13 cellular contexts compared by ENCODE assay signal in genomic region chr10:633279-634245, GRCh38. TPM values are rescaled to one million over a fixed set of nuclear protein-coding genes. Genes with fewer than 3 reads are reported as not detected.
DNase-seq lines count a peak whose midpoint lies in the region; ATAC-seq, FAIRE-seq and TF ChIP-seq lines count a peak whose summit lies in the region.
"Had no signal": no experiment of that assay in that cellular context is flagged by ENCODE, and none has a peak within 500 bp of the region (broad histone marks: within the 10 kb centered on the region; RNA-seq: fewer than 3 reads in every experiment).

No MANE protein-coding gene starts in this region.

- H3K27me3 ChIP-seq in GM23338 (ENCODE audit: insufficient read depth) (no peaks in the 10 kb centered on the region), HepG2 (ENCODE audit: control insufficient read depth in 1 of 2, insufficient read depth in 2 of 2, low read length in 2 of 2) (no peaks in the 10 kb centered on the region), spleen (replicated peaks in 1 of 7) (peaks cover 0 to 62% (median 8%) of the 10 kb centered on the region in 7 donors), PC-3 (ENCODE audit: low read length) (no peaks in the 10 kb centered on the region)
- H3K27me3 ChIP-seq: uterus had no signal

- DNase-seq in GM23338 (ENCODE audit: low spot score) (no peak), caudate nucleus (lab: John Stamatoyannopoulos, UW) (peak in 2 of 61 donors; percentile 40 to 46), HepG2 (ENCODE audit: low spot score) (peak; percentile 33), spleen (peak; percentile 59), EL (no peak), PC-3 (no peak)
- DNase-seq: activated naive CD4-positive, alpha-beta T cell treated with Interleukin-2 at 50 U/mL for 16 hours; uterus had no signal

- TF ChIP-seq CTCF in GM23338 (conservative IDR thresholded peaks at IDR 0.05; ENCODE audit: low read depth in 2 of 2): no peak
- peak; percentile 15; the same call in 1 of the 2 replicates for TF ChIP-seq CTCF in HepG2 (CRISPR knock-in tag; IDR thresholded peaks at IDR 0.05)
- no peak for TF ChIP-seq CTCF in spleen (IDR thresholded peaks at IDR 0.05 in 8 of 11, conservative IDR thresholded peaks at IDR 0.05 in 3 of 11)
- TF ChIP-seq CTCF in PC-3 (conservative IDR thresholded peaks at IDR 0.05; ENCODE audit: low read depth, low read length): no peak

- H4K20me1 ChIP-seq in GM23338 (replicated peaks; ENCODE audit: insufficient read depth) (peaks cover 31% of the 10 kb centered on the region), HepG2 (ENCODE audit: insufficient read depth, low read length) (no peaks in the 10 kb centered on the region), PC-3 (ENCODE audit: low read length) (no peaks in the 10 kb centered on the region)

- H3K9me2 ChIP-seq in GM23338 (ENCODE audit: insufficient read depth): no peaks in the 10 kb centered on the region
- no peaks in the 10 kb centered on the region for H3K9me2 ChIP-seq in PC-3 (replicated peaks; ENCODE audit: low read length)

- H3K9me3 Mint-ChIP-seq in GM23338: no peaks in the 10 kb centered on the region
- H3K9me3 Mint-ChIP-seq: T-helper 1 cell treated with Interleukin-12 subunit alpha and Interleukin-12 subunit beta and Interleukin-4 antibody, amounts not matched to agents 30 μg/mL and 1 μg/mL, for 36 hours had no signal

- no peaks in the 10 kb centered on the region for H3F3A ChIP-seq in GM23338 (replicated peaks; ENCODE audit: low read depth)
- no peaks in the 10 kb centered on the region for H3F3A ChIP-seq in PC-3 (ENCODE audit: low read length, unreplicated experiment)

- H3K4me2 ChIP-seq in GM23338: no peak overlapping the region
- peak overlapping the region; percentile 46 for H3K4me2 ChIP-seq in HepG2 (ENCODE audit: low read depth, low read length)
- H3K4me2 ChIP-seq in PC-3 (ENCODE audit: low read length): no peak overlapping the region

- POLR2A ChIA-PET in HepG2 (lab: Yijun Ruan, JAX): no interaction called here
- POLR2A ChIA-PET in PC-3 (lab: Charles Lee; ENCODE audit: unreplicated experiment): no interaction called here

- H3K4me3 Mint-ChIP-seq in GM23338: no peak overlapping the region; the same call in 2 of the 3 replicates
- H3K4me3 Mint-ChIP-seq: T-helper 1 cell treated with Interleukin-12 subunit alpha and Interleukin-12 subunit beta and Interleukin-4 antibody, amounts not matched to agents 30 μg/mL and 1 μg/mL, for 36 hours had no signal

- H3K27ac ChIP-seq in GM23338 (ENCODE audit: low read depth) (no peak overlapping the region), caudate nucleus (ENCODE audit: low read depth, low read length) (peak overlapping the region; percentile 83), HepG2 (ENCODE audit: extremely low read length, insufficient read depth, low read length) (no peak overlapping the region), spleen (no peak overlapping the region), PC-3 (ENCODE audit: low read length) (no peak overlapping the region)
- H3K27ac ChIP-seq: skin epidermis had no signal

- peaks cover 12% of the 10 kb centered on the region; the same call in 1 of the 2 replicates for H3K4me1 ChIP-seq in GM23338 (ENCODE audit: insufficient read depth)
- peaks cover 15% of the 10 kb centered on the region for H3K4me1 ChIP-seq in HepG2 (ENCODE audit: insufficient read depth, low read length)
- H3K4me1 ChIP-seq in spleen: peaks cover 0 to 14% (median 6%) of the 10 kb centered on the region in 6 donors
- no peaks in the 10 kb centered on the region for H3K4me1 ChIP-seq in PC-3 (ENCODE audit: insufficient read depth, low read length)
- H3K4me1 ChIP-seq: uterus had no signal

- H3K9me3 ChIP-seq in HepG2 (ENCODE audit: low read length) (no peaks in the 10 kb centered on the region), spleen (no peaks in the 10 kb centered on the region), PC-3 (ENCODE audit: low read length) (no peaks in the 10 kb centered on the region)
- H3K9me3 ChIP-seq: uterus had no signal

- TF ChIP-seq RAD21 in HepG2 (CRISPR knock-in tag; IDR thresholded peaks at IDR 0.05): no peak

- H3K9ac ChIP-seq in HepG2 (ENCODE audit: insufficient read depth, low read depth, low read length) (peak overlapping the region; percentile 2; the same call in 1 of the 2 replicates), PC-3 (ENCODE audit: low read length) (no peak overlapping the region)

- in situ Hi-C loops in HepG2 (cut with HindIII; ENCODE audit: extremely low pct_ligation_motif_present, low pct_unique_long_range_greater_than_20kb): no loop called here

- H2AFZ ChIP-seq in GM23338 (no peak overlapping the region), HepG2 (ENCODE audit: low read length) (no peak overlapping the region), PC-3 (ENCODE audit: low read length) (no peak overlapping the region)

- H3K27me3 Mint-ChIP-seq in GM23338 (ENCODE audit: insufficient read depth, low read depth, poor library complexity): peaks cover 3% of the 10 kb centered on the region

- CTCF ChIA-PET in HepG2 (lab: Yijun Ruan, JAX; ENCODE audit: low intra/inter-chr PET ratio, low total read pairs): no interaction called here
- CTCF ChIA-PET in PC-3 (lab: Charles Lee): no interaction called here

- intact Hi-C loops in HepG2 (cut with micrococcal nuclease; ENCODE audit: unreplicated experiment): no loop called here
- intact Hi-C loops in spleen (cut with DNase I; ENCODE audit: low total_unique reads): no loop called here
- intact Hi-C loops in PC-3 (cut with micrococcal nuclease): no loop called here

- no peak for FAIRE-seq in HepG2 (lab: Jason Lieb, UNC)
- FAIRE-seq: colon had no signal

- H3K27ac Mint-ChIP-seq in GM23338: no peak overlapping the region; the same call in 1 of the 2 replicates
- H3K27ac Mint-ChIP-seq: T-helper 1 cell treated with Interleukin-12 subunit alpha and Interleukin-12 subunit beta and Interleukin-4 antibody, amounts not matched to agents 30 μg/mL and 1 μg/mL, for 36 hours had no signal

- peaks cover 40% of the 10 kb centered on the region for H3K79me2 ChIP-seq in GM23338 (replicated peaks; ENCODE audit: insufficient read depth)
- no peaks in the 10 kb centered on the region for H3K79me2 ChIP-seq in HepG2 (ENCODE audit: insufficient read depth, low read length)
- no peaks in the 10 kb centered on the region for H3K79me2 ChIP-seq in PC-3 (ENCODE audit: low read length)

- WGBS in HepG2 (ENCODE audit: low lambda C conversion rate): 73% methylated on average over 34 of the region's 39 CpGs
- WGBS in spleen, 5 donors: 90 to 92% (median 91%) methylated on average over 39 of the region's 39 CpGs

- TF ChIP-seq EP300 in HepG2 (IDR thresholded peaks at IDR 0.05; ENCODE audit: low read depth in 2 of 2, low read length in 2 of 2) (no peak), HepG2 (CRISPR knock-in tag; IDR thresholded peaks at IDR 0.05; ENCODE audit: borderline replicate concordance) (no peak)

- H3K36me3 ChIP-seq in GM23338 (ENCODE audit: insufficient read depth) (no peaks in the 10 kb centered on the region), HepG2 (replicated peaks in 1 of 2; ENCODE audit: control insufficient read depth in 1 of 2, insufficient read depth in 2 of 2, low read length in 2 of 2) (no peaks in the 10 kb centered on the region), spleen (no peaks in the 10 kb centered on the region), PC-3 (ENCODE audit: low read depth, low read length) (no peaks in the 10 kb centered on the region)
- H3K36me3 ChIP-seq: uterus had no signal

- H3K4me1 Mint-ChIP-seq in GM23338: peaks cover 26% of the 10 kb centered on the region

- no TSS peak for BruUV-seq in HepG2 (replicated peaks; lab: Mats Ljungman, UMichigan)
- BruUV-seq in PC-3 (replicated peaks; lab: Mats Ljungman, UMichigan): no TSS peak

- peak; percentile 12; the same call in 2 of the 3 replicates for ATAC-seq in GM23338
- peak; percentile 80 for ATAC-seq in HepG2
- no peak for ATAC-seq in GM18498 (IDR thresholded peaks at IDR 0.05; ENCODE audit: unreplicated experiment)
- no peak for ATAC-seq in PC-3
- no peak for ATAC-seq in GM18873 (IDR thresholded peaks at IDR 0.05; ENCODE audit: low FRiP score, unreplicated experiment)

- TF ChIP-seq POLR2A in HepG2 (IDR thresholded peaks at IDR 0.05; ENCODE audit: insufficient read depth in 1 of 2, low read depth in 2 of 2, low read length in 2 of 2) (no peak), spleen (IDR thresholded peaks at IDR 0.05) (no peak)

- H3K4me3 ChIP-seq in GM23338 (no peak overlapping the region), HepG2 (replicated peaks in 1 of 3; ENCODE audit: insufficient read depth in 1 of 3, low read depth in 2 of 3, low read length in 3 of 3) (no peak overlapping the region), spleen (no peak overlapping the region), PC-3 (ENCODE audit: low read length) (no peak overlapping the region)
- H3K4me3 ChIP-seq: skin epidermis, uterus had no signal

- no peaks in the 10 kb centered on the region; the same call in 2 of the 3 replicates for H3K36me3 Mint-ChIP-seq in GM23338 (ENCODE audit: low read depth)

RNA-seq across cellular contexts. Expression of gene DIP2C, which starts 55.9 kb away (rescaled TPM):
- 7.5 and 7.7 TPM in 2 replicates for total RNA-seq in GM23338 (2014; rRNA removed; shearing (Covaris generic))
- polyA plus RNA-seq in GM23338 (2016; fragmentation: Nextera tagmentation; extraction: Ambion mirVana) (5.0 and 5.1 TPM in 2 replicates), HepG2 (2011; rRNA removed) (2.7 and 3.0 TPM in 2 replicates), spleen (1 to 10 TPM; 2.2 to 3.4 (median 3.2) TPM)
- total RNA-seq in HepG2 (2016; rRNA removed; fragmentation: Illumina TruSeq; extraction: Trizol) (2.2 and 2.7 TPM in 2 replicates), spleen (10 to 100 TPM in 4 of 7 donors, 1 to 10 TPM in 3; 6.9 to 13.1 (median 10.3) TPM), PC-3 (2014; rRNA removed) (3.1 and 3.7 TPM in 2 replicates)
- 4.0 and 4.2 TPM in 2 replicates for total RNA-seq in HepG2 (2016; cell fraction: cytosol; rRNA removed; fragmentation: Illumina TruSeq; extraction: Trizol; ENCODE audit: low read depth)
- 2.2 and 2.3 TPM in 2 replicates for total RNA-seq in HepG2 (2016; cell fraction: insoluble cytoplasmic fraction; rRNA removed; fragmentation: Illumina TruSeq; extraction: Trizol)
- 2.5 and 3.0 TPM in 2 replicates for total RNA-seq in HepG2 (2016; cell fraction: membrane; rRNA removed; fragmentation: Illumina TruSeq; extraction: Trizol)
- total RNA-seq in HepG2 (2016; cell fraction: nucleus; rRNA removed; fragmentation: Illumina TruSeq; extraction: Trizol): 2.7 and 3.4 TPM in 2 replicates
- polyA plus RNA-seq in HepG2 (2011; cell fraction: cytosol; rRNA removed): 2.9 and 3.2 TPM in 2 replicates
- polyA plus RNA-seq in HepG2 (2011; cell fraction: nucleus; rRNA removed): 8.3 and 9.5 TPM in 2 replicates
- 3.6 and 4.9 TPM in 2 replicates for polyA plus RNA-seq in HepG2 (2012)
- polyA plus RNA-seq in HepG2 (2016; cell fraction: cytosol; fragmentation: Illumina TruSeq; extraction: Trizol; ENCODE audit: low read depth): 0.23 TPM in 2 replicates
- polyA plus RNA-seq in HepG2 (2016; cell fraction: insoluble cytoplasmic fraction; fragmentation: Illumina TruSeq; extraction: Trizol; ENCODE audit: low read depth): 2.0 and 2.4 TPM in 2 replicates
- 0.55 and 0.69 TPM in 2 replicates for polyA plus RNA-seq in HepG2 (2016; cell fraction: membrane; fragmentation: Illumina TruSeq; extraction: Trizol; ENCODE audit: low read depth)
- 4.2 and 4.7 TPM in 2 replicates for polyA plus RNA-seq in HepG2 (2016; cell fraction: nucleus; fragmentation: Illumina TruSeq; extraction: Trizol; ENCODE audit: insufficient read depth, low read depth)
- 0.70 and 7.2 TPM in 2 replicates for polyA minus RNA-seq in HepG2 (2011; rRNA and poly(A)+ RNA removed; ENCODE audit: low replicate concordance)
- polyA minus RNA-seq in HepG2 (2011; cell fraction: cytosol; rRNA and poly(A)+ RNA removed): 3.9 and 4.3 TPM in 2 replicates
- 7.5 and 9.1 TPM in 2 replicates for polyA minus RNA-seq in HepG2 (2011; cell fraction: nucleus; rRNA and poly(A)+ RNA removed)

Comparison
In these comparisons a context has a peak if more than half of its experiments do, and no peak if none do; other contexts are left out.
1. ATAC-seq: peak in GM23338 (single experiment) and HepG2 (single experiment); none in GM18498 (single experiment), PC-3 (single experiment) and GM18873 (single experiment).
2. DNase-seq: peak in HepG2 (single experiment) and spleen (single experiment); none in GM23338 (single experiment), EL (single experiment) and PC-3 (single experiment).